26 cellular contexts compared by ENCODE assay signal in genomic region chr1:213615226-213615881, GRCh38.
"Had no signal": no experiment of that assay in that cellular context is flagged by ENCODE, and none has a peak within 500 bp of the region (broad histone marks: within the 10 kb centered on the region; RNA-seq: fewer than 3 reads in every experiment).

No MANE protein-coding gene starts in this region.

- H3K27ac ChIP-seq: brain microvascular endothelial cell, colonic mucosa, epithelial cell of prostate, heart left ventricle had no signal

- H3K27me3 ChIP-seq: brain microvascular endothelial cell, colonic mucosa had no signal

- H3K4me3 Mint-ChIP-seq: activated CD4-positive, alpha-beta memory T cell treated with anti-CD3 and anti-CD28 coated beads, Interleukin-2, amount 10 ng/mL, durations not matched to agents 7 days and 5 days; activated CD4-positive, alpha-beta T cell treated with anti-CD3 and anti-CD28 coated beads, Interleukin-2, amount 10 ng/mL, durations not matched to agents 7 days and 5 days; activated naive CD4-positive, alpha-beta T cell treated with anti-CD3 and anti-CD28 coated beads, Interleukin-2, amount 10 ng/mL, durations not matched to agents 7 days and 5 days; activated T-cell treated with anti-CD3 and anti-CD28 coated beads, Interleukin-2, amount 50 U/mL, for 24 hours; activated T-cell treated with anti-CD3 and anti-CD28 coated beads, Interleukin-2, amount 50 U/mL, for 72 hours; central memory CD8-positive, alpha-beta T cell; T-helper 17 cell; T-helper 2 cell treated with Interferon-gamma antibody and Interleukin-4, amounts not matched to agents 5 μg/mL and 100 μg/mL, for 36 hours had no signal

- H3K9me3 ChIP-seq: colonic mucosa, heart left ventricle had no signal

- H3K4me1 ChIP-seq: colonic mucosa, heart left ventricle had no signal

- DNase-seq: activated CD4-positive, alpha-beta memory T cell treated with anti-CD3 and anti-CD28 coated beads, Interleukin-2, amount 10 ng/mL, durations not matched to agents 7 days and 5 days; activated CD4-positive, alpha-beta T cell treated with anti-CD3 and anti-CD28 coated beads for 4 hours; activated CD4-positive, alpha-beta T cell treated with anti-CD3 and anti-CD28 coated beads, Interleukin-2, amount 10 ng/mL, durations not matched to agents 7 days and 5 days; activated CD4-positive, alpha-beta T cell treated with anti-CD3 and anti-CD28 coated beads, Interleukin-2, amount 50 U/mL, for 4 hours; activated CD4-positive, CD25-positive, alpha-beta regulatory T cell; activated CD4-positive, CD25-positive, alpha-beta regulatory T cell treated with anti-CD3 and anti-CD28 coated beads, Interleukin-2, amount 50 U/mL, for 72 hours; activated CD8-positive, alpha-beta memory T cell treated with anti-CD3 and anti-CD28 coated beads, Interleukin-2, amount 50 U/mL, for 48 hours; activated gamma-delta T cell; activated naive CD4-positive, alpha-beta T cell; activated naive CD4-positive, alpha-beta T cell treated with anti-CD3 and anti-CD28 coated beads, Interleukin-2, amount 10 ng/mL, durations not matched to agents 7 days and 5 days; activated T-cell treated with anti-CD3 and anti-CD28 coated beads for 4 hours; activated T-cell treated with anti-CD3 and anti-CD28 coated beads, Interleukin-2, amount 50 U/mL, for 24 hours; activated T-cell treated with anti-CD3 and anti-CD28 coated beads, Interleukin-2, amount 50 U/mL, for 72 hours; amniotic stem cell; brain microvascular endothelial cell; colonic mucosa; effector CD8-positive, alpha-beta T cell; foreskin fibroblast; glutamatergic neuron; heart left ventricle; T-helper 1 cell; T-helper 17 cell had no signal

- H3K36me3 ChIP-seq: brain microvascular endothelial cell, colonic mucosa, heart left ventricle had no signal

- H3K27ac Mint-ChIP-seq: activated CD4-positive, alpha-beta memory T cell treated with anti-CD3 and anti-CD28 coated beads, Interleukin-2, amount 10 ng/mL, durations not matched to agents 7 days and 5 days; activated CD4-positive, alpha-beta T cell treated with anti-CD3 and anti-CD28 coated beads, Interleukin-2, amount 10 ng/mL, durations not matched to agents 7 days and 5 days; activated naive CD4-positive, alpha-beta T cell treated with anti-CD3 and anti-CD28 coated beads, Interleukin-2, amount 10 ng/mL, durations not matched to agents 7 days and 5 days; activated naive CD4-positive, alpha-beta T cell treated with anti-CD3 and anti-CD28 coated beads, Interleukin-2, amount 50 U/mL, for 72 hours; activated T-cell treated with anti-CD3 and anti-CD28 coated beads, Interleukin-2, amount 50 U/mL, for 24 hours; activated T-cell treated with anti-CD3 and anti-CD28 coated beads, Interleukin-2, amount 50 U/mL, for 72 hours; T-helper 17 cell; T-helper 2 cell treated with Interferon-gamma antibody and Interleukin-4, amounts not matched to agents 5 μg/mL and 100 μg/mL, for 36 hours had no signal

- ATAC-seq: activated naive CD4-positive, alpha-beta T cell treated with anti-CD3 and anti-CD28 coated beads, Interleukin-2, amount 50 U/mL, for 72 hours; activated T-cell treated with anti-CD3 and anti-CD28 coated beads, Interleukin-2, amount 50 U/mL, for 72 hours; heart left ventricle; T-helper 17 cell had no signal

- H3K4me3 ChIP-seq: colonic mucosa, heart left ventricle had no signal

- H3K4me1 Mint-ChIP-seq: activated CD4-positive, alpha-beta memory T cell treated with anti-CD3 and anti-CD28 coated beads, Interleukin-2, amount 10 ng/mL, durations not matched to agents 7 days and 5 days; activated CD4-positive, alpha-beta T cell treated with anti-CD3 and anti-CD28 coated beads, Interleukin-2, amount 10 ng/mL, durations not matched to agents 7 days and 5 days; activated naive CD4-positive, alpha-beta T cell treated with anti-CD3 and anti-CD28 coated beads, Interleukin-2, amount 10 ng/mL, durations not matched to agents 7 days and 5 days; central memory CD8-positive, alpha-beta T cell; T-helper 17 cell had no signal

- H3K36me3 Mint-ChIP-seq: activated naive CD4-positive, alpha-beta T cell treated with anti-CD3 and anti-CD28 coated beads, Interleukin-2, amount 10 ng/mL, durations not matched to agents 7 days and 5 days; activated naive CD4-positive, alpha-beta T cell treated with anti-CD3 and anti-CD28 coated beads, Interleukin-2, amount 50 U/mL, for 72 hours had no signal

- H3K9me3 Mint-ChIP-seq: activated CD4-positive, alpha-beta memory T cell treated with anti-CD3 and anti-CD28 coated beads, Interleukin-2, amount 10 ng/mL, durations not matched to agents 7 days and 5 days; activated CD4-positive, alpha-beta T cell treated with anti-CD3 and anti-CD28 coated beads, Interleukin-2, amount 10 ng/mL, durations not matched to agents 7 days and 5 days; activated naive CD4-positive, alpha-beta T cell treated with anti-CD3 and anti-CD28 coated beads, Interleukin-2, amount 10 ng/mL, durations not matched to agents 7 days and 5 days; activated naive CD4-positive, alpha-beta T cell treated with anti-CD3 and anti-CD28 coated beads, Interleukin-2, amount 50 U/mL, for 72 hours; activated T-cell treated with anti-CD3 and anti-CD28 coated beads, Interleukin-2, amount 50 U/mL, for 24 hours; activated T-cell treated with anti-CD3 and anti-CD28 coated beads, Interleukin-2, amount 50 U/mL, for 72 hours; central memory CD8-positive, alpha-beta T cell; T-helper 2 cell treated with Interferon-gamma antibody and Interleukin-4, amounts not matched to agents 5 μg/mL and 100 μg/mL, for 36 hours had no signal
